ENCODE assay signal across 21 cellular contexts in the genomic region with DNA sequence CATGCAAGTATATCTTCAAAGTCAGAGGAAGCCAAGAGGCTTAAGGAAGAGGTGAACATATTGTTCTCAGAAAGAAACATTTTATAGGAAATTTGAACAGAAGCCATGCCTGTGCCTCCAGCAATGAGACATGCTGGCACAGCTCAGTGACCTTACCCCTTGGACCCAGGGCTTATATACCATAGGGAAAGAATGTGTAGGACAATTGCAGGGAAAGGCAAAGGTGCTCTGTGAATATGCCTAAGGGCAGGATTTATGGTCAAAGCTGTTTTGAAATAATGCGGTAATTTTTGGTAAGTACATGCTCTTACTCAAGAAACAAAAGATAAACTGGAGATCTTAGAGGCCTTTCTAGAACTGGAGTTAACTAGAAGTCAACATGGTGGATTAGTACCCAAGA.
DNase-seq lines count a peak whose midpoint lies in the region; ATAC-seq, FAIRE-seq and TF ChIP-seq lines count a peak whose summit lies in the region.
"Had no signal": no experiment of that assay in that cellular context is flagged by ENCODE, and none has a peak within 500 bp of the region (broad histone marks: within the 10 kb centered on the region; RNA-seq: fewer than 3 reads in every experiment).

No MANE protein-coding gene starts in this region.

- ATAC-seq in natural killer cell treated with Interleukin-12 subunit alpha and Interleukin-12 subunit beta and Interleukin-15 and Interleukin-18, amount 100 ng/mL, for 72 hours = no peak
- ATAC-seq: GM12878 had no signal

- no peak overlapping the region for H3K27ac Mint-ChIP-seq in natural killer cell treated with Interleukin-12 subunit alpha and Interleukin-12 subunit beta and Interleukin-15 and Interleukin-18, amount 100 ng/mL, for 72 hours
- H3K27ac Mint-ChIP-seq in H9 = no peak overlapping the region
- H3K27ac Mint-ChIP-seq: CD4-positive, CD25-positive, alpha-beta regulatory T cell; CD8-positive, alpha-beta memory T cell had no signal

- no peaks in the 10 kb centered on the region for H3K79me1 ChIP-seq in H9 (ENCODE audit: insufficient read depth, low read depth, low read length, poor library complexity, severe bottlenecking)

- no peak overlapping the region for H2BK5ac ChIP-seq in H9 (ENCODE audit: insufficient read length, low read length)

- H3K56ac ChIP-seq in H9 (ENCODE audit: insufficient read length, low read depth, low read length) = no peak overlapping the region

- H4K5ac ChIP-seq in H9 (ENCODE audit: insufficient read length, low read depth, low read length) = no peak overlapping the region

- no peaks in the 10 kb centered on the region for H3K27me3 ChIP-seq in HAP-1 (ENCODE audit: low read depth)
- H3K27me3 ChIP-seq in bronchial epithelial cell (ENCODE audit: control insufficient read depth, insufficient read depth, low read length) = no peaks in the 10 kb centered on the region
- no peaks in the 10 kb centered on the region for H3K27me3 ChIP-seq in small intestine (ENCODE audit: control insufficient read depth in 2 of 2, insufficient read depth in 2 of 2, low read length in 2 of 2)
- H3K27me3 ChIP-seq in H9 (ENCODE audit: insufficient read depth, low read length) = no peaks in the 10 kb centered on the region
- H3K27me3 ChIP-seq: BE2C had no signal

- no peak overlapping the region for H3T11ph ChIP-seq in H9 (ENCODE audit: low read length)

- H2BK120ac ChIP-seq in H9 (ENCODE audit: low read depth, low read length, poor library complexity, severe bottlenecking) = no peak overlapping the region

- H3K4me1 ChIP-seq in HAP-1 = peaks cover 7% of the 10 kb centered on the region
- H3K4me1 ChIP-seq in small intestine (ENCODE audit: control insufficient read depth in 2 of 2, insufficient read depth in 1 of 2, low read depth in 1 of 2, low read length in 1 of 2) = no peaks in the 10 kb centered on the region
- no peaks in the 10 kb centered on the region for H3K4me1 ChIP-seq in H9 (ENCODE audit: insufficient read depth, low read length)
- H3K4me1 ChIP-seq: BE2C had no signal

- no peaks in the 10 kb centered on the region for H3K36me3 ChIP-seq in HAP-1 (replicated peaks)
- H3K36me3 ChIP-seq in bronchial epithelial cell (ENCODE audit: control insufficient read depth, insufficient read depth, low read length) = no peaks in the 10 kb centered on the region
- no peaks in the 10 kb centered on the region for H3K36me3 ChIP-seq in small intestine (ENCODE audit: control insufficient read depth in 2 of 2, insufficient read depth in 2 of 2, low read length in 2 of 2)
- H3K36me3 ChIP-seq: BE2C had no signal

- H2AFZ ChIP-seq in H9 (ENCODE audit: low read length) = no peak overlapping the region

- no peaks in the 10 kb centered on the region for H3K79me2 ChIP-seq in H9 (ENCODE audit: insufficient read depth, low read length)

- in situ Hi-C loops in HAP-1 (cut with MboI; ENCODE audit: low sequenced_read_pairs) = no loop called here

- H3K18ac ChIP-seq in H9 (ENCODE audit: insufficient read length, low read depth, low read length) = no peak overlapping the region

- H3K9me3 ChIP-seq in HAP-1 (no peaks in the 10 kb centered on the region), small intestine (ENCODE audit: control insufficient read depth, low read depth) (no peaks in the 10 kb centered on the region), H9 (ENCODE audit: control insufficient read depth, low read depth, low read length) (no peaks in the 10 kb centered on the region)
- H3K9me3 ChIP-seq: BE2C had no signal

- no peaks in the 10 kb centered on the region for H3K23me2 ChIP-seq in H9 (ENCODE audit: insufficient read length, low read depth, low read length, poor library complexity, severe bottlenecking)

- H2BK15ac ChIP-seq in H9 (ENCODE audit: low read depth, low read length) = no peak overlapping the region

- H3K23ac ChIP-seq in H9 (ENCODE audit: insufficient read length, low read depth, low read length) = no peak overlapping the region

- no peak overlapping the region for H4K8ac ChIP-seq in H9 (replicated peaks; ENCODE audit: insufficient read length, low read depth, low read length)

- no peak overlapping the region for H3K4ac ChIP-seq in H9 (ENCODE audit: low read depth, low read length)

- H3K27me3 Mint-ChIP-seq in natural killer cell treated with Interleukin-12 subunit alpha and Interleukin-12 subunit beta and Interleukin-15 and Interleukin-18, amount 100 ng/mL, for 72 hours = no peaks in the 10 kb centered on the region
- no peaks in the 10 kb centered on the region for H3K27me3 Mint-ChIP-seq in H9 (ENCODE audit: low read depth)
- H3K27me3 Mint-ChIP-seq: CD4-positive, CD25-positive, alpha-beta regulatory T cell; CD8-positive, alpha-beta memory T cell had no signal

- DNase-seq in HAP-1 (ENCODE audit: low spot score in 2 of 2) (peak; percentile 13 to 52), NCI-H69 (lab: John Stamatoyannopoulos, UW) (peak; percentile 38), bronchial epithelial cell (ENCODE audit: low read depth) (peak; percentile 43), small intestine (peak; percentile 10), H9 (no peak)
- DNase-seq in natural killer cell treated with Interleukin-12 subunit alpha and Interleukin-12 subunit beta and Interleukin-15 and Interleukin-18, amount 100 ng/mL, for 72 hours (ENCODE audit: low spot score) = no peak
- DNase-seq: ACHN; BE2C; C1 segment of cervical spinal cord; CD4-positive, CD25-positive, alpha-beta regulatory T cell; CD8-positive, alpha-beta memory T cell; COR-L47; DMS 273 treated with DMSO at 0.1 percent for 48 hours; DMS53; DND-41; EL; GOT3; HCEC 1CT had no signal

- WGBS in small intestine, 3 donors = 95 to 100% (median 98%) methylated on average over 1 of the region's 1 CpG
- WGBS in H9 (ENCODE audit: extremely low coverage, insufficient read length, low lambda C conversion rate) = no CpG with 5 or more reads among the region's 1 CpG

- H2AK5ac ChIP-seq in H9 (ENCODE audit: insufficient read length, low read length) = no peak overlapping the region

- H4K91ac ChIP-seq in H9 (ENCODE audit: insufficient read length, low read depth, low read length) = no peak overlapping the region

- H3K4me3 ChIP-seq in HAP-1 (no peak overlapping the region), bronchial epithelial cell (ENCODE audit: low read depth, low read length) (no peak overlapping the region), small intestine (ENCODE audit: low read depth in 1 of 2, low read length in 2 of 2) (no peak overlapping the region)
- H3K4me3 ChIP-seq: GM12878 had no signal

- no peak overlapping the region for H3K4me2 ChIP-seq in H9 (ENCODE audit: insufficient read depth, insufficient read length, low read length)

- H3K4me1 Mint-ChIP-seq in natural killer cell treated with Interleukin-12 subunit alpha and Interleukin-12 subunit beta and Interleukin-15 and Interleukin-18, amount 100 ng/mL, for 72 hours (ENCODE audit: low read depth in 2 of 2) = no peaks in the 10 kb centered on the region
- H3K4me1 Mint-ChIP-seq in H9 = peaks cover 4 to 5% of the 10 kb centered on the region in 2 experiments; a peak in 2 of 4 replicates
- H3K4me1 Mint-ChIP-seq: CD4-positive, CD25-positive, alpha-beta regulatory T cell; CD8-positive, alpha-beta memory T cell had no signal

- no peaks in the 10 kb centered on the region for H4K20me1 ChIP-seq in H9 (ENCODE audit: control insufficient read depth, insufficient read depth, insufficient read length)

- no peak overlapping the region for H2BK12ac ChIP-seq in H9 (ENCODE audit: insufficient read length, low read depth, low read length)

- H3K27ac ChIP-seq in small intestine (ENCODE audit: low read depth in 1 of 2, low read length in 1 of 2) = no peak overlapping the region
- H3K27ac ChIP-seq in H9 (ENCODE audit: insufficient read length, low read depth, low read length) = no peak overlapping the region
- H3K27ac ChIP-seq: HL-60 had no signal

- H3K9ac ChIP-seq in H9 (ENCODE audit: extremely low read depth, insufficient read length, low read length) = no peak overlapping the region

- no peak overlapping the region for H3K14ac ChIP-seq in H9 (ENCODE audit: insufficient read depth, low read length)

- H3K4me3 Mint-ChIP-seq in natural killer cell treated with Interleukin-12 subunit alpha and Interleukin-12 subunit beta and Interleukin-15 and Interleukin-18, amount 100 ng/mL, for 72 hours = no peak overlapping the region
- no peak overlapping the region for H3K4me3 Mint-ChIP-seq in H9
- H3K4me3 Mint-ChIP-seq: CD4-positive, CD25-positive, alpha-beta regulatory T cell; CD8-positive, alpha-beta memory T cell had no signal

- no peak overlapping the region for H2BK20ac ChIP-seq in H9 (ENCODE audit: low read depth, low read length, poor library complexity, severe bottlenecking)

- TF ChIP-seq CTCF in bronchial epithelial cell (IDR thresholded peaks at IDR 0.05; ENCODE audit: insufficient read depth, low read length, severe bottlenecking) (no peak), H9 (conservative IDR thresholded peaks at IDR 0.05) (no peak)

- FAIRE-seq in bronchial epithelial cell (lab: Jason Lieb, UNC) (no peak), small intestine (lab: Jason Lieb, UNC) (no peak)
- FAIRE-seq: A204.1, GM12878 had no signal

- no peaks in the 10 kb centered on the region for H3K36me3 Mint-ChIP-seq in natural killer cell treated with Interleukin-12 subunit alpha and Interleukin-12 subunit beta and Interleukin-15 and Interleukin-18, amount 100 ng/mL, for 72 hours
- no peaks in the 10 kb centered on the region for H3K36me3 Mint-ChIP-seq in H9 (ENCODE audit: insufficient read depth in 1 of 3, low read depth in 3 of 3)
- H3K36me3 Mint-ChIP-seq: CD4-positive, CD25-positive, alpha-beta regulatory T cell; CD8-positive, alpha-beta memory T cell had no signal

- H3K9me3 Mint-ChIP-seq in natural killer cell treated with Interleukin-12 subunit alpha and Interleukin-12 subunit beta and Interleukin-15 and Interleukin-18, amount 100 ng/mL, for 72 hours = peaks cover 11% of the 10 kb centered on the region
- no peaks in the 10 kb centered on the region for H3K9me3 Mint-ChIP-seq in H9

Comparison
In these comparisons a context has a peak if more than half of its experiments do, and no peak if none do; other contexts are left out.
1. DNase-seq: peak in HAP-1 (2 of 2), NCI-H69 (single experiment), bronchial epithelial cell (single experiment) and small intestine (single experiment); none in natural killer cell treated with Interleukin-12 subunit alpha and Interleukin-12 subunit beta and Interleukin-15 and Interleukin-18, amount 100 ng/mL, for 72 hours (single experiment) and H9 (single experiment).